Comparison of ENCODE assay signal across 8 cellular contexts in genomic region chr11:66637557-66638176, GRCh38. TPM values are rescaled to one million over a fixed set of nuclear protein-coding genes. Genes with fewer than 3 reads are reported as not detected.
DNase-seq lines count a peak whose midpoint lies in the region; ATAC-seq, FAIRE-seq and TF ChIP-seq lines count a peak whose summit lies in the region.

No MANE protein-coding gene starts in this region.

- DNase-seq in DMS114 treated with DMSO at 0.1 percent for 48 hours (lab: John Stamatoyannopoulos, UW; ENCODE audit: unreplicated experiment) (peak; percentile 49), bronchial epithelial cell (ENCODE audit: low read depth) (no peak), mucosa of descending colon (no peak), NCI-H345 treated with DMSO at 0.1 percent for 48 hours (lab: John Stamatoyannopoulos, UW; ENCODE audit: unreplicated experiment) (no peak)

- H3K36me3 ChIP-seq in Loucy (ENCODE audit: insufficient read depth, low read length) (peaks cover 48% of the 10 kb centered on the region), bronchial epithelial cell (ENCODE audit: control insufficient read depth, insufficient read depth, low read length) (peaks cover 6% of the 10 kb centered on the region), mucosa of descending colon (ENCODE audit: low read depth) (no peaks in the 10 kb centered on the region)

- peaks cover 13% of the 10 kb centered on the region for H3F3A ChIP-seq in Loucy (ENCODE audit: low read depth)

- peaks cover 73% of the 10 kb centered on the region for H4K20me1 ChIP-seq in Loucy (ENCODE audit: insufficient read depth, low read length, poor library complexity, severe bottlenecking)

- no peaks in the 10 kb centered on the region for H3K9me2 ChIP-seq in Loucy (replicated peaks; ENCODE audit: low read depth, low read length)

- H3K9me3 ChIP-seq in Loucy (ENCODE audit: insufficient read depth, low read depth, low read length) (no peaks in the 10 kb centered on the region), mucosa of descending colon (no peaks in the 10 kb centered on the region)

- no peak for FAIRE-seq in bronchial epithelial cell (lab: Jason Lieb, UNC)

- ATAC-seq in mucosa of descending colon, result peak; percentile 5
- ATAC-seq in HG03439 (IDR thresholded peaks at IDR 0.05; ENCODE audit: unreplicated experiment), result no peak
- ATAC-seq in GM18873 (IDR thresholded peaks at IDR 0.05; ENCODE audit: low FRiP score, unreplicated experiment), result no peak
- no peak for ATAC-seq in HG03095 (IDR thresholded peaks at IDR 0.05; ENCODE audit: unreplicated experiment)

- H3K4me1 ChIP-seq in Loucy (ENCODE audit: insufficient read depth, low read length, poor library complexity, severe bottlenecking) (peaks cover 37% of the 10 kb centered on the region), mucosa of descending colon (ENCODE audit: low read depth) (peaks cover 44% of the 10 kb centered on the region)

- peaks cover 96% of the 10 kb centered on the region for H3K79me2 ChIP-seq in Loucy (ENCODE audit: insufficient read depth, low read length)

- H3K4me2 ChIP-seq in Loucy (ENCODE audit: low read depth, low read length, poor library complexity, severe bottlenecking), result peak overlapping the region; percentile 95

- peak overlapping the region; percentile 53; the same call in 1 of the 2 replicates for H2AFZ ChIP-seq in Loucy (ENCODE audit: low read length)

- H3K9ac ChIP-seq in Loucy (ENCODE audit: low read depth, low read length, poor library complexity, severe bottlenecking), result peak overlapping the region; percentile 73

- intact Hi-C loops in mucosa of descending colon (cut with DNase I, micrococcal nuclease), result no loop called here

- TF ChIP-seq CTCF in Loucy (conservative IDR thresholded peaks at IDR 0.05; ENCODE audit: low read length), result no peak
- TF ChIP-seq CTCF in bronchial epithelial cell (IDR thresholded peaks at IDR 0.05; ENCODE audit: insufficient read depth, low read length, severe bottlenecking), result no peak
- no peak for TF ChIP-seq CTCF in mucosa of descending colon (IDR thresholded peaks at IDR 0.05)

- H3K4me3 ChIP-seq in Loucy (ENCODE audit: low read length, poor library complexity, severe bottlenecking) (peak overlapping the region; percentile 77), bronchial epithelial cell (ENCODE audit: low read depth, low read length) (peak overlapping the region; percentile 28), mucosa of descending colon (peak overlapping the region; percentile 76)

- H3K27me3 ChIP-seq in Loucy (ENCODE audit: insufficient read depth, low read length, poor library complexity, severe bottlenecking), result no peaks in the 10 kb centered on the region
- no peaks in the 10 kb centered on the region for H3K27me3 ChIP-seq in bronchial epithelial cell (ENCODE audit: control insufficient read depth, insufficient read depth, low read length)

RNA-seq across cellular contexts. Expression of gene RBM4, which starts 0.8 kb away (rescaled TPM):
- 173 and 246 TPM in 2 replicates for total RNA-seq in bronchial epithelial cell
- total RNA-seq in mucosa of descending colon, result 100 to 1,000 TPM; 101 to 125 (median 104) TPM

RNA-seq across cellular contexts. Expression of gene RBM14, which starts 21.2 kb away (rescaled TPM):
- 7.4 and 10.9 TPM in 2 replicates for total RNA-seq in bronchial epithelial cell
- 10 to 100 TPM; 63.8 to 87.0 (median 72.6) TPM for total RNA-seq in mucosa of descending colon

RNA-seq across cellular contexts. Expression of gene RBM4B, which starts 40.0 kb away (rescaled TPM):
- 13.4 and 15.7 TPM in 2 replicates for total RNA-seq in bronchial epithelial cell
- total RNA-seq in mucosa of descending colon, result 10 to 100 TPM; 16.7 to 22.7 (median 16.7) TPM

RNA-seq across cellular contexts. Expression of gene CCS, which starts 44.7 kb away (rescaled TPM):
- total RNA-seq in bronchial epithelial cell (29.3 and 30.3 TPM in 2 replicates), mucosa of descending colon (10 to 100 TPM; 34.9 to 50.7 (median 42.2) TPM)

RNA-seq across cellular contexts. Expression of gene CCDC87, which starts 44.8 kb away (rescaled TPM):
- total RNA-seq in bronchial epithelial cell (under 0.01 TPM in 2 replicates), mucosa of descending colon (under 1 TPM; 0.32 to 0.63 (median 0.58) TPM)
